ENCODE assay signal across 1 cellular context in genomic region chr7:4798706-4799235, GRCh38.
TF ChIP-seq lines count a peak whose summit lies in the region.

No MANE protein-coding gene starts in this region.

TF ChIP-seq in A549, 52 proteins besides CTCF, POLR2A, EP300 and RAD21:
- TF ChIP-seq, protein P1, sequence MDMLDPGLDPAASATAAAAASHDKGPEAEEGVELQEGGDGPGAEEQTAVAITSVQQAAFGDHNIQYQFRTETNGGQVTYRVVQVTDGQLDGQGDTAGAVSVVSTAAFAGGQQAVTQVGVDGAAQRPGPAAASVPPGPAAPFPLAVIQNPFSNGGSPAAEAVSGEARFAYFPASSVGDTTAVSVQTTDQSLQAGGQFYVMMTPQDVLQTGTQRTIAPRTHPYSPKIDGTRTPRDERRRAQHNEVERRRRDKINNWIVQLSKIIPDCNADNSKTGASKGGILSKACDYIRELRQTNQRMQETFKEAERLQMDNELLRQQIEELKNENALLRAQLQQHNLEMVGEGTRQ (IDR thresholded peaks at IDR 0.05), result no peak
- no peak for TF ChIP-seq TP53 (CRISPR knock-in tag; IDR thresholded peaks at IDR 0.05)
- no peak for TF ChIP-seq SREBF2 (IDR thresholded peaks at IDR 0.05)
- TF ChIP-seq EHMT2 (IDR thresholded peaks at IDR 0.05; ENCODE audit: low read depth), result no peak
- TF ChIP-seq HOXA7 (CRISPR knock-in tag; IDR thresholded peaks at IDR 0.05), result no peak
- no peak for TF ChIP-seq HOXB5 (CRISPR knock-in tag; IDR thresholded peaks at IDR 0.05)
- no peak for TF ChIP-seq NPAS2 (CRISPR knock-in tag; IDR thresholded peaks at IDR 0.05; ENCODE audit: borderline replicate concordance)
- no peak for TF ChIP-seq CHD2 (IDR thresholded peaks at IDR 0.05; ENCODE audit: low read length, partially characterized antibody)
- no peak for TF ChIP-seq JUNB (IDR thresholded peaks at IDR 0.05)
- no peak for TF ChIP-seq GATA3 (IDR thresholded peaks at IDR 0.05; ENCODE audit: borderline replicate concordance)
- no peak for TF ChIP-seq KDM5A (IDR thresholded peaks at IDR 0.05)
TF ChIP-seq in A549: peak in this region for 0.
